Comparison of ENCODE assay signal across 8 cellular contexts in the genomic region with DNA sequence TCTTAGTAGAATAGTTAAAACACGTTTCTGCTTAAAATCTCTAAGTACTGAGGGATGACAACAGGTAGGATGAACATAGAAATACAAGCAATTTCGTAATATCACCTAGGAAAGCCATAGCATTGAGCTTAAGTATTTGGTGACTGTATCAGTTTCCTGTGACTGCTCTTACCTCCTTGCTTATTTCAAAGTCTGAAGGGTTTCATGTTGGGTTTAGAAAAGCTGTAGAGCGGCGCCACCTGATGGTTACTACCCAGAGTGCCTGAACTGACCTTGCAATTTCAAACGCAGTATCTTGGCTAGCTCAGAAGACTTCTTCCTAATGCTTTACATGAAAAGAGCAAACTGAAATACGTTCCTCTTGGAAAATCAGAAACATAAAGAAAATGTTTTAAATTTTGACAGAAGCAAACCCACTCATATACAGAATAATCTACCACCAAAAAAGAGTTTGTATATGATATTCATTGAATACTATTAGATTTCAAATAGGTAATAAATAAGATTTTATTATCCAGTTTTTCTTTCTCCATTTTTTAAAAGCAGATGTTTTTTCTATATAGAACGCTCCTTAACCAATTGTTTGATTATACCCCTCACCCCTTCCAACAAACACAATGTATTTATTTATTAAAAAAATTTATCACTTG.
DNase-seq lines count a peak whose midpoint lies in the region; ATAC-seq, FAIRE-seq and TF ChIP-seq lines count a peak whose summit lies in the region.

No MANE protein-coding gene starts in this region.

- H3K4me3 ChIP-seq in psoas muscle: no peak overlapping the region

- DNase-seq in GM12892 (ENCODE audit: insufficient read length): no peak
- peak; percentile 49 for DNase-seq in RPMI8226
- DNase-seq in activated T-helper 1 cell treated with anti-CD3 and anti-CD28 coated beads, Interleukin-2, amount 50 U/mL, for 16 hours (ENCODE audit: low read depth in 1 of 2, low spot score in 1 of 2): peak; percentile 56 to 57
- DNase-seq in globus pallidus (ENCODE audit: low spot score): peak; percentile 16
- DNase-seq in psoas muscle: peak; percentile 51 to 76
- no peak for DNase-seq in NCI-H2227 (lab: John Stamatoyannopoulos, UW; ENCODE audit: unreplicated experiment)

- ATAC-seq in HG03354 (IDR thresholded peaks at IDR 0.05; ENCODE audit: poor library complexity, severe bottlenecking, unreplicated experiment) (peak; percentile 59), psoas muscle (peak; percentile 71 to 91 (median 83)), HG03025 (IDR thresholded peaks at IDR 0.05; ENCODE audit: low FRiP score, unreplicated experiment) (no peak)

- no peaks in the 10 kb centered on the region for H3K9me3 ChIP-seq in psoas muscle

- no peak overlapping the region for H3K27ac ChIP-seq in psoas muscle

- WGBS in psoas muscle, 3 donors: 45 to 56% (median 47%) methylated on average over 7 of the region's 7 CpGs

- TF ChIP-seq CTCF in psoas muscle (IDR thresholded peaks at IDR 0.05): peak; percentile 66

- intact Hi-C loops in psoas muscle (cut with DNase I): loop anchor here (2.0 to 5.0 kb wide), 2 partner anchors 161 kb away; no protein-coding TSS in a partner anchor

- H3K4me1 ChIP-seq in psoas muscle: no peaks in the 10 kb centered on the region

- FAIRE-seq in GM12892 (lab: Jason Lieb, UNC): peak; percentile 88

- TF ChIP-seq POLR2A in GM12892 (IDR thresholded peaks at IDR 0.05; ENCODE audit: low read depth, low read length): no peak

- no peaks in the 10 kb centered on the region for H3K36me3 ChIP-seq in psoas muscle (ENCODE audit: insufficient read depth in 1 of 2, low read depth in 1 of 2)

- no peaks in the 10 kb centered on the region for H3K27me3 ChIP-seq in psoas muscle (ENCODE audit: insufficient read depth in 3 of 3, low read length in 2 of 3)

Comparison
In these comparisons a context has a peak if more than half of its experiments do, and no peak if none do; other contexts are left out.
1. DNase-seq: peak in RPMI8226 (single experiment), activated T-helper 1 cell treated with anti-CD3 and anti-CD28 coated beads, Interleukin-2, amount 50 U/mL, for 16 hours (2 of 2), globus pallidus (single experiment) and psoas muscle (2 of 2); none in GM12892 (single experiment) and NCI-H2227 (single experiment).